ENCODE assay signal across 8 cellular contexts in the genomic region with DNA sequence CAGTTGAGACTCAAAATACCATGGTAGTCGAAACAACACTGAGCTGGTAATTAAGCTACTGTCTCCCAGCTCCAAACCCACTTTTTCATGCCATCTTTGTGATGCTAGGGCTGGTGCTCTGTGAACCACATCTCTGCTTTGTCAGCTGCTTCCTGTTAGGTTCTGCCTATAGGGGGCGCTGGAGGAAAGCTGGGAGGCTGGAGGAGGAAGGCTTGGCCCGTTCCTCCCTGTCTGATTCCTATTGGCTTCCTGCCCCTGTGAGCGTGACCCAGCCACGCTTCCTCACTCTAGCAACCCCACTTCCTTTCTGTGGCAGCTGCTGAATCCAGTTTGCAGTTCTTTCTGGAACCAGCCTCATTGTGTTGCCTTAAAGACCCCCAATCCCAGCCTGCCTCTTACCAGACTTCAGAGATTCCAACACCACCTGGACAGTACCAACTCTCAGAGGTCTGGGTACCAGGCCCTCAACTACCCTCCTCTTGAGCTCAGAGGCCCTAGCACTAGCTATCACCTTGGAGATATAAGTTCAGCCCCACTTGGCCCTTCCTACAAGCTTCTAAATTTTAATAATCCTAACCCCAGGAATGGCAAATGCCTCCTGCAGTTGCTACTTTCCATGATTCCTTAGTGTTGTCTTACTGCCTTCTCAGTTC.
DNase-seq lines count a peak whose midpoint lies in the region; ATAC-seq, FAIRE-seq and TF ChIP-seq lines count a peak whose summit lies in the region.

No MANE protein-coding gene starts in this region.

- H3K4me1 ChIP-seq in Panc1 (ENCODE audit: control insufficient read depth, insufficient read depth, low read length), result no peaks in the 10 kb centered on the region

- intact Hi-C loops in Panc1 (cut with micrococcal nuclease; ENCODE audit: unreplicated experiment), result no loop called here

- H3K4me3 ChIP-seq in AG04449 (ENCODE audit: low read depth, low read length) (no peak overlapping the region), Panc1 (ENCODE audit: low read depth in 2 of 2, low read length in 2 of 2) (no peak overlapping the region), fibroblast of pulmonary artery (replicated peaks; ENCODE audit: low read depth, low read length) (no peak overlapping the region)

- TF ChIP-seq CTCF in AG04449 (IDR thresholded peaks at IDR 0.05; ENCODE audit: insufficient read depth, low read length, missing control alignments) (peak; percentile 8), Panc1 (IDR thresholded peaks at IDR 0.05) (peak; percentile 32), fibroblast of pulmonary artery (IDR thresholded peaks at IDR 0.05; ENCODE audit: low read length, missing control alignments) (peak; percentile 18)

- no peak overlapping the region for H3K4me3 Mint-ChIP-seq in stimulated activated naive B cell treated with anti-CD40 and anti-IgM and Interleukin-4, amounts not matched to agents 10 μg/mL and 1 μg/mL and 100 μg/mL, for 72 hours

- no peak for DNase-seq in AG04449 (ENCODE audit: low read depth, low spot score)
- DNase-seq in GM12891 (ENCODE audit: insufficient read length, low spot score), result no peak
- DNase-seq in Panc1 (ENCODE audit: low read depth, low spot score), result no peak
- peak; percentile 5 for DNase-seq in fibroblast of pulmonary artery (ENCODE audit: low read depth)
- DNase-seq in stimulated activated naive B cell treated with anti-CD40 and anti-IgM and Interleukin-4, amounts not matched to agents 10 μg/mL and 1 μg/mL and 100 μg/mL, for 72 hours, result no peak
- DNase-seq in activated effector memory CD4-positive, alpha-beta T cell treated with Interleukin-2 at 50 U/mL for 16 hours, result no peak

- H3K36me3 ChIP-seq in Panc1 (ENCODE audit: control insufficient read depth, insufficient read depth, low read length), result no peaks in the 10 kb centered on the region

- POLR2A ChIA-PET in AG04449 (lab: Yijun Ruan, JAX) (no interaction called here), Panc1 (lab: Charles Lee) (no interaction called here)

- H3K9me3 Mint-ChIP-seq in stimulated activated naive B cell treated with anti-CD40 and anti-IgM and Interleukin-4, amounts not matched to agents 10 μg/mL and 1 μg/mL and 100 μg/mL, for 72 hours, result no peaks in the 10 kb centered on the region

- no peaks in the 10 kb centered on the region for H3K36me3 Mint-ChIP-seq in stimulated activated naive B cell treated with anti-CD40 and anti-IgM and Interleukin-4, amounts not matched to agents 10 μg/mL and 1 μg/mL and 100 μg/mL, for 72 hours

- ATAC-seq in Panc1 (no peak), HG03457 (IDR thresholded peaks at IDR 0.05; ENCODE audit: unreplicated experiment) (no peak), GM21390 (IDR thresholded peaks at IDR 0.05; ENCODE audit: unreplicated experiment) (no peak)
- ATAC-seq in stimulated activated naive B cell treated with anti-CD40 and anti-IgM and Interleukin-4, amounts not matched to agents 10 μg/mL and 1 μg/mL and 100 μg/mL, for 72 hours (replicated peaks), result peak; percentile 23 to 38

- no TSS peak for BruUV-seq in Panc1 (replicated peaks; lab: Mats Ljungman, UMichigan)

- in situ Hi-C loops in Panc1 (cut with HindIII; ENCODE audit: low pct_unique_long_range_greater_than_20kb, low sequenced_read_pairs), result no loop called here

- H3K27ac ChIP-seq in Panc1 (ENCODE audit: low read length), result no peak overlapping the region

- H3K27ac Mint-ChIP-seq in stimulated activated naive B cell treated with anti-CD40 and anti-IgM and Interleukin-4, amounts not matched to agents 10 μg/mL and 1 μg/mL and 100 μg/mL, for 72 hours, result no peak overlapping the region

- H3K4me1 Mint-ChIP-seq in stimulated activated naive B cell treated with anti-CD40 and anti-IgM and Interleukin-4, amounts not matched to agents 10 μg/mL and 1 μg/mL and 100 μg/mL, for 72 hours, result no peaks in the 10 kb centered on the region

- CTCF ChIA-PET in AG04449 (lab: Yijun Ruan, JAX), result no interaction called here
- CTCF ChIA-PET in Panc1 (lab: Charles Lee), result no interaction called here

- H3K27me3 ChIP-seq in Panc1 (ENCODE audit: control insufficient read depth, insufficient read depth, low read length), result no peaks in the 10 kb centered on the region

- no peaks in the 10 kb centered on the region for H3K9me3 ChIP-seq in Panc1 (ENCODE audit: control insufficient read depth, insufficient read depth, low read depth, low read length)

- no peak for TF ChIP-seq POLR2A in GM12891 (IDR thresholded peaks at IDR 0.05; ENCODE audit: low read depth, low read length)

- H3K27me3 Mint-ChIP-seq in stimulated activated naive B cell treated with anti-CD40 and anti-IgM and Interleukin-4, amounts not matched to agents 10 μg/mL and 1 μg/mL and 100 μg/mL, for 72 hours, result peaks cover 4 to 23% of the 10 kb centered on the region in 2 donors

- FAIRE-seq in GM12891 (lab: Jason Lieb, UNC), result peak; percentile 5

TF ChIP-seq in GM12891, 5 proteins besides CTCF, POLR2A, EP300 and RAD21:
- 0 out of 2 replicates have a peak, but pooled peaks have one; percentile 10 for TF ChIP-seq SPI1 (IDR thresholded peaks at IDR 0.05; ENCODE audit: low read depth, low read length)
- no peak for TF ChIP-seq POU2F2 (IDR thresholded peaks at IDR 0.05; ENCODE audit: low read depth, low read length)

Comparison
In these comparisons a context has a peak if more than half of its experiments do, and no peak if none do; other contexts are left out.
1. ATAC-seq: peak in stimulated activated naive B cell treated with anti-CD40 and anti-IgM and Interleukin-4, amounts not matched to agents 10 μg/mL and 1 μg/mL and 100 μg/mL, for 72 hours (2 of 2); none in Panc1 (single experiment), HG03457 (single experiment) and GM21390 (single experiment).
2. Peak in every context shown above with its lines, with median percentiles within 50 percentile points of each other: CTCF ChIP-seq.